Comparison of ENCODE assay signal across 1 cellular context in the genomic region with DNA sequence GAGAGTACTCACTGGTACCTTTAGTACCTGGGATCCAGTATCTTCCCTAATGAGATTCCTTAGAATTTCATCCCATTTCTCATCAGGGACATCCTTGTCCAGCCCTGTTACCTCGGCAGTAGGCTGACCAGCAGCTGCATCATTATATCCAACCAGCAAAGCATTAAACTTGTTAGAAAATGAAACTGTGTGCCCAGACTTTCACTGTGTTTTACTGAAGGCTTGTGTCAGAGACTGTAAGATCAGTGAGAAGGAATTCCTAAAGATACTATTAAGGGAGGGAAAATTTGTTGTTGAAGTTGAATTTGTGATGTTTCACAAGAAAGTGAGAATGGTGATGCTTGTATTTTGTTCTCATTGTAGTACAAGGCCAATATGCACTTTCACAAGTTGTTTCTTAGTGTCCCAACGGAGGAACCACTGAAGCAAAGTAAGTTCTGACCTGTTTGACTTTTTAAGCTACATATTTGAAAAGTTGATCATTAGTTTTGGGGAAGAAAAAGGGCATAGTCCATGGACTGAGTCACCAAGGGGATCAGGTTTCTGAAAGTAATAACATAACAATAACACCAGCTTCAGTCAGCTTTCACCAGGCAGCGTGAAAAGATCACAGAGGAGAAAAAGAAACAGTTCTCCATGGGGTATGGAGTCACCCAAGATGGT.
TF ChIP-seq lines count a peak whose summit lies in the region.

No MANE protein-coding gene starts in this region.

TF ChIP-seq in HepG2, 621 proteins besides CTCF, POLR2A, EP300 and RAD21 (continued from another document and continues in another):
- TF ChIP-seq, protein P1, sequence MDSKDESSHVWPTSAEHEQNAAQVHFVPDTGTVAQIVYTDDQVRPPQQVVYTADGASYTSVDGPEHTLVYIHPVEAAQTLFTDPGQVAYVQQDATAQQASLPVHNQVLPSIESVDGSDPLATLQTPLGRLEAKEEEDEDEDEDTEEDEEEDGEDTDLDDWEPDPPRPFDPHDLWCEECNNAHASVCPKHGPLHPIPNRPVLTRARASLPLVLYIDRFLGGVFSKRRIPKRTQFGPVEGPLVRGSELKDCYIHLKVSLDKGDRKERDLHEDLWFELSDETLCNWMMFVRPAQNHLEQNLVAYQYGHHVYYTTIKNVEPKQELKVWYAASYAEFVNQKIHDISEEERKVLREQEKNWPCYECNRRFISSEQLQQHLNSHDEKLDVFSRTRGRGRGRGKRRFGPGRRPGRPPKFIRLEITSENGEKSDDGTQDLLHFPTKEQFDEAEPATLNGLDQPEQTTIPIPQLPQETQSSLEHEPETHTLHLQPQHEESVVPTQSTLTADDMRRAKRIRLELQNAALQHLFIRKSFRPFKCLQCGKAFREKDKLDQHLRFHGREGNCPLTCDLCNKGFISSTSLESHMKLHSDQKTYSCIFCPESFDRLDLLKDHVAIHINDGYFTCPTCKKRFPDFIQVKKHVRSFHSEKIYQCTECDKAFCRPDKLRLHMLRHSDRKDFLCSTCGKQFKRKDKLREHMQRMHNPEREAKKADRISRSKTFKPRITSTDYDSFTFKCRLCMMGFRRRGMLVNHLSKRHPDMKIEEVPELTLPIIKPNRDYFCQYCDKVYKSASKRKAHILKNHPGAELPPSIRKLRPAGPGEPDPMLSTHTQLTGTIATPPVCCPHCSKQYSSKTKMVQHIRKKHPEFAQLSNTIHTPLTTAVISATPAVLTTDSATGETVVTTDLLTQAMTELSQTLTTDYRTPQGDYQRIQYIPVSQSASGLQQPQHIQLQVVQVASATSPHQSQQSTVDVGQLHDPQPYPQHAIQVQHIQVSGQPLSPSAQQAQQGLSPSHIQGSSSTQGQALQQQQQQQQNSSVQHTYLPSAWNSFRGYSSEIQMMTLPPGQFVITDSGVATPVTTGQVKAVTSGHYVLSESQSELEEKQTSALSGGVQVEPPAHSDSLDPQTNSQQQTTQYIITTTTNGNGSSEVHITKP (CRISPR knock-in tag; IDR thresholded peaks at IDR 0.05; ENCODE audit: low read depth): no peak
- TF ChIP-seq, protein P2, sequence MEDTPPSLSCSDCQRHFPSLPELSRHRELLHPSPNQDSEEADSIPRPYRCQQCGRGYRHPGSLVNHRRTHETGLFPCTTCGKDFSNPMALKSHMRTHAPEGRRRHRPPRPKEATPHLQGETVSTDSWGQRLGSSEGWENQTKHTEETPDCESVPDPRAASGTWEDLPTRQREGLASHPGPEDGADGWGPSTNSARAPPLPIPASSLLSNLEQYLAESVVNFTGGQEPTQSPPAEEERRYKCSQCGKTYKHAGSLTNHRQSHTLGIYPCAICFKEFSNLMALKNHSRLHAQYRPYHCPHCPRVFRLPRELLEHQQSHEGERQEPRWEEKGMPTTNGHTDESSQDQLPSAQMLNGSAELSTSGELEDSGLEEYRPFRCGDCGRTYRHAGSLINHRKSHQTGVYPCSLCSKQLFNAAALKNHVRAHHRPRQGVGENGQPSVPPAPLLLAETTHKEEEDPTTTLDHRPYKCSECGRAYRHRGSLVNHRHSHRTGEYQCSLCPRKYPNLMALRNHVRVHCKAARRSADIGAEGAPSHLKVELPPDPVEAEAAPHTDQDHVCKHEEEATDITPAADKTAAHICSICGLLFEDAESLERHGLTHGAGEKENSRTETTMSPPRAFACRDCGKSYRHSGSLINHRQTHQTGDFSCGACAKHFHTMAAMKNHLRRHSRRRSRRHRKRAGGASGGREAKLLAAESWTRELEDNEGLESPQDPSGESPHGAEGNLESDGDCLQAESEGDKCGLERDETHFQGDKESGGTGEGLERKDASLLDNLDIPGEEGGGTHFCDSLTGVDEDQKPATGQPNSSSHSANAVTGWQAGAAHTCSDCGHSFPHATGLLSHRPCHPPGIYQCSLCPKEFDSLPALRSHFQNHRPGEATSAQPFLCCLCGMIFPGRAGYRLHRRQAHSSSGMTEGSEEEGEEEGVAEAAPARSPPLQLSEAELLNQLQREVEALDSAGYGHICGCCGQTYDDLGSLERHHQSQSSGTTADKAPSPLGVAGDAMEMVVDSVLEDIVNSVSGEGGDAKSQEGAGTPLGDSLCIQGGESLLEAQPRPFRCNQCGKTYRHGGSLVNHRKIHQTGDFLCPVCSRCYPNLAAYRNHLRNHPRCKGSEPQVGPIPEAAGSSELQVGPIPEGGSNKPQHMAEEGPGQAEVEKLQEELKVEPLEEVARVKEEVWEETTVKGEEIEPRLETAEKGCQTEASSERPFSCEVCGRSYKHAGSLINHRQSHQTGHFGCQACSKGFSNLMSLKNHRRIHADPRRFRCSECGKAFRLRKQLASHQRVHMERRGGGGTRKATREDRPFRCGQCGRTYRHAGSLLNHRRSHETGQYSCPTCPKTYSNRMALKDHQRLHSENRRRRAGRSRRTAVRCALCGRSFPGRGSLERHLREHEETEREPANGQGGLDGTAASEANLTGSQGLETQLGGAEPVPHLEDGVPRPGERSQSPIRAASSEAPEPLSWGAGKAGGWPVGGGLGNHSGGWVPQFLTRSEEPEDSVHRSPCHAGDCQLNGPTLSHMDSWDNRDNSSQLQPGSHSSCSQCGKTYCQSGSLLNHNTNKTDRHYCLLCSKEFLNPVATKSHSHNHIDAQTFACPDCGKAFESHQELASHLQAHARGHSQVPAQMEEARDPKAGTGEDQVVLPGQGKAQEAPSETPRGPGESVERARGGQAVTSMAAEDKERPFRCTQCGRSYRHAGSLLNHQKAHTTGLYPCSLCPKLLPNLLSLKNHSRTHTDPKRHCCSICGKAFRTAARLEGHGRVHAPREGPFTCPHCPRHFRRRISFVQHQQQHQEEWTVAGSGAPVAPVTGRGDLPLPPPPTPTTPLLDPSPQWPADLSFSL (CRISPR knock-in tag; IDR thresholded peaks at IDR 0.05): no peak
- TF ChIP-seq, protein P3, sequence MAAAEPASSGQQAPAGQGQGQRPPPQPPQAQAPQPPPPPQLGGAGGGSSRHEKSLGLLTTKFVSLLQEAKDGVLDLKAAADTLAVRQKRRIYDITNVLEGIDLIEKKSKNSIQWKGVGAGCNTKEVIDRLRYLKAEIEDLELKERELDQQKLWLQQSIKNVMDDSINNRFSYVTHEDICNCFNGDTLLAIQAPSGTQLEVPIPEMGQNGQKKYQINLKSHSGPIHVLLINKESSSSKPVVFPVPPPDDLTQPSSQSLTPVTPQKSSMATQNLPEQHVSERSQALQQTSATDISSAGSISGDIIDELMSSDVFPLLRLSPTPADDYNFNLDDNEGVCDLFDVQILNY (CRISPR knock-in tag; conservative IDR thresholded peaks at IDR 0.05): no peak
- TF ChIP-seq SATB2 (CRISPR knock-in tag; IDR thresholded peaks at IDR 0.05) (0 out of 2 replicates have a peak, but pooled peaks have one; percentile 57), ZBTB7B (CRISPR knock-in tag; IDR thresholded peaks at IDR 0.05) (no peak), NAIF1 (CRISPR knock-in tag; IDR thresholded peaks at IDR 0.05; ENCODE audit: borderline replicate concordance) (no peak), HOXA7 (CRISPR knock-in tag; IDR thresholded peaks at IDR 0.05) (no peak), BRD4 (CRISPR knock-in tag; IDR thresholded peaks at IDR 0.05) (no peak), RBAK (CRISPR knock-in tag; IDR thresholded peaks at IDR 0.05) (no peak), ZNF205 (CRISPR knock-in tag; IDR thresholded peaks at IDR 0.05) (no peak), ZBTB7A (CRISPR knock-in tag; IDR thresholded peaks at IDR 0.05) (no peak), ZNF224 (CRISPR knock-in tag; IDR thresholded peaks at IDR 0.05) (no peak), ARNTL (CRISPR knock-in tag; IDR thresholded peaks at IDR 0.05) (no peak), ZNF709 (CRISPR knock-in tag; IDR thresholded peaks at IDR 0.05) (no peak), ZNF232 (CRISPR knock-in tag; IDR thresholded peaks at IDR 0.05; ENCODE audit: borderline replicate concordance) (no peak), ZNF777 (CRISPR knock-in tag; IDR thresholded peaks at IDR 0.05) (no peak), RXRB (CRISPR knock-in tag; IDR thresholded peaks at IDR 0.05; ENCODE audit: borderline replicate concordance) (0 out of 2 replicates have a peak, but pooled peaks have one; percentile 45), HNRNPUL1 (IDR thresholded peaks at IDR 0.05; ENCODE audit: low read depth, low read length) (no peak), MED1 (CRISPR knock-in tag; IDR thresholded peaks at IDR 0.05) (no peak), ZFP36L2 (CRISPR knock-in tag; IDR thresholded peaks at IDR 0.05) (no peak), YY1 (IDR thresholded peaks at IDR 0.05; ENCODE audit: insufficient read depth, insufficient replicate concordance, low read depth, low read length) (no peak), CBX5 (CRISPR knock-in tag; IDR thresholded peaks at IDR 0.05; ENCODE audit: borderline replicate concordance) (no peak), ZIK1 (CRISPR knock-in tag; IDR thresholded peaks at IDR 0.05; ENCODE audit: borderline replicate concordance, low read depth) (no peak), ZNF292 (CRISPR knock-in tag; IDR thresholded peaks at IDR 0.05; ENCODE audit: borderline replicate concordance, low read depth) (no peak)
- TF ChIP-seq, protein P4, sequence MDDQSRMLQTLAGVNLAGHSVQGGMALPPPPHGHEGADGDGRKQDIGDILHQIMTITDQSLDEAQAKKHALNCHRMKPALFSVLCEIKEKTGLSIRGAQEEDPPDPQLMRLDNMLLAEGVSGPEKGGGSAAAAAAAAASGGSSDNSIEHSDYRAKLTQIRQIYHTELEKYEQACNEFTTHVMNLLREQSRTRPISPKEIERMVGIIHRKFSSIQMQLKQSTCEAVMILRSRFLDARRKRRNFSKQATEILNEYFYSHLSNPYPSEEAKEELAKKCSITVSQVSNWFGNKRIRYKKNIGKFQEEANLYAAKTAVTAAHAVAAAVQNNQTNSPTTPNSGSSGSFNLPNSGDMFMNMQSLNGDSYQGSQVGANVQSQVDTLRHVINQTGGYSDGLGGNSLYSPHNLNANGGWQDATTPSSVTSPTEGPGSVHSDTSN (CRISPR knock-in tag; IDR thresholded peaks at IDR 0.05; ENCODE audit: borderline replicate concordance): no peak
- TF ChIP-seq, protein P5, sequence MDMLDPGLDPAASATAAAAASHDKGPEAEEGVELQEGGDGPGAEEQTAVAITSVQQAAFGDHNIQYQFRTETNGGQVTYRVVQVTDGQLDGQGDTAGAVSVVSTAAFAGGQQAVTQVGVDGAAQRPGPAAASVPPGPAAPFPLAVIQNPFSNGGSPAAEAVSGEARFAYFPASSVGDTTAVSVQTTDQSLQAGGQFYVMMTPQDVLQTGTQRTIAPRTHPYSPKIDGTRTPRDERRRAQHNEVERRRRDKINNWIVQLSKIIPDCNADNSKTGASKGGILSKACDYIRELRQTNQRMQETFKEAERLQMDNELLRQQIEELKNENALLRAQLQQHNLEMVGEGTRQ (IDR thresholded peaks at IDR 0.05; ENCODE audit: low read depth, low read length): no peak
- TF ChIP-seq, protein P5 (CRISPR knock-in tag; IDR thresholded peaks at IDR 0.05; ENCODE audit: borderline replicate concordance): no peak
- TF ChIP-seq, protein P6, sequence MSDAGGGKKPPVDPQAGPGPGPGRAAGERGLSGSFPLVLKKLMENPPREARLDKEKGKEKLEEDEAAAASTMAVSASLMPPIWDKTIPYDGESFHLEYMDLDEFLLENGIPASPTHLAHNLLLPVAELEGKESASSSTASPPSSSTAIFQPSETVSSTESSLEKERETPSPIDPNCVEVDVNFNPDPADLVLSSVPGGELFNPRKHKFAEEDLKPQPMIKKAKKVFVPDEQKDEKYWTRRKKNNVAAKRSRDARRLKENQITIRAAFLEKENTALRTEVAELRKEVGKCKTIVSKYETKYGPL (CRISPR knock-in tag; IDR thresholded peaks at IDR 0.05): no peak
- TF ChIP-seq, protein P7, sequence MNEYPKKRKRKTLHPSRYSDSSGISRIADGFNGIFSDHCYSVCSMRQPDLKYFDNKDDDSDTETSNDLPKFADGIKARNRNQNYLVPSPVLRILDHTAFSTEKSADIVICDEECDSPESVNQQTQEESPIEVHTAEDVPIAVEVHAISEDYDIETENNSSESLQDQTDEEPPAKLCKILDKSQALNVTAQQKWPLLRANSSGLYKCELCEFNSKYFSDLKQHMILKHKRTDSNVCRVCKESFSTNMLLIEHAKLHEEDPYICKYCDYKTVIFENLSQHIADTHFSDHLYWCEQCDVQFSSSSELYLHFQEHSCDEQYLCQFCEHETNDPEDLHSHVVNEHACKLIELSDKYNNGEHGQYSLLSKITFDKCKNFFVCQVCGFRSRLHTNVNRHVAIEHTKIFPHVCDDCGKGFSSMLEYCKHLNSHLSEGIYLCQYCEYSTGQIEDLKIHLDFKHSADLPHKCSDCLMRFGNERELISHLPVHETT (CRISPR knock-in tag; conservative IDR thresholded peaks at IDR 0.05): no peak
- TF ChIP-seq, protein P8, sequence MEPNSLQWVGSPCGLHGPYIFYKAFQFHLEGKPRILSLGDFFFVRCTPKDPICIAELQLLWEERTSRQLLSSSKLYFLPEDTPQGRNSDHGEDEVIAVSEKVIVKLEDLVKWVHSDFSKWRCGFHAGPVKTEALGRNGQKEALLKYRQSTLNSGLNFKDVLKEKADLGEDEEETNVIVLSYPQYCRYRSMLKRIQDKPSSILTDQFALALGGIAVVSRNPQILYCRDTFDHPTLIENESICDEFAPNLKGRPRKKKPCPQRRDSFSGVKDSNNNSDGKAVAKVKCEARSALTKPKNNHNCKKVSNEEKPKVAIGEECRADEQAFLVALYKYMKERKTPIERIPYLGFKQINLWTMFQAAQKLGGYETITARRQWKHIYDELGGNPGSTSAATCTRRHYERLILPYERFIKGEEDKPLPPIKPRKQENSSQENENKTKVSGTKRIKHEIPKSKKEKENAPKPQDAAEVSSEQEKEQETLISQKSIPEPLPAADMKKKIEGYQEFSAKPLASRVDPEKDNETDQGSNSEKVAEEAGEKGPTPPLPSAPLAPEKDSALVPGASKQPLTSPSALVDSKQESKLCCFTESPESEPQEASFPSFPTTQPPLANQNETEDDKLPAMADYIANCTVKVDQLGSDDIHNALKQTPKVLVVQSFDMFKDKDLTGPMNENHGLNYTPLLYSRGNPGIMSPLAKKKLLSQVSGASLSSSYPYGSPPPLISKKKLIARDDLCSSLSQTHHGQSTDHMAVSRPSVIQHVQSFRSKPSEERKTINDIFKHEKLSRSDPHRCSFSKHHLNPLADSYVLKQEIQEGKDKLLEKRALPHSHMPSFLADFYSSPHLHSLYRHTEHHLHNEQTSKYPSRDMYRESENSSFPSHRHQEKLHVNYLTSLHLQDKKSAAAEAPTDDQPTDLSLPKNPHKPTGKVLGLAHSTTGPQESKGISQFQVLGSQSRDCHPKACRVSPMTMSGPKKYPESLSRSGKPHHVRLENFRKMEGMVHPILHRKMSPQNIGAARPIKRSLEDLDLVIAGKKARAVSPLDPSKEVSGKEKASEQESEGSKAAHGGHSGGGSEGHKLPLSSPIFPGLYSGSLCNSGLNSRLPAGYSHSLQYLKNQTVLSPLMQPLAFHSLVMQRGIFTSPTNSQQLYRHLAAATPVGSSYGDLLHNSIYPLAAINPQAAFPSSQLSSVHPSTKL (CRISPR knock-in tag; IDR thresholded peaks at IDR 0.05): peak; percentile 69
- TF ChIP-seq, protein P9, sequence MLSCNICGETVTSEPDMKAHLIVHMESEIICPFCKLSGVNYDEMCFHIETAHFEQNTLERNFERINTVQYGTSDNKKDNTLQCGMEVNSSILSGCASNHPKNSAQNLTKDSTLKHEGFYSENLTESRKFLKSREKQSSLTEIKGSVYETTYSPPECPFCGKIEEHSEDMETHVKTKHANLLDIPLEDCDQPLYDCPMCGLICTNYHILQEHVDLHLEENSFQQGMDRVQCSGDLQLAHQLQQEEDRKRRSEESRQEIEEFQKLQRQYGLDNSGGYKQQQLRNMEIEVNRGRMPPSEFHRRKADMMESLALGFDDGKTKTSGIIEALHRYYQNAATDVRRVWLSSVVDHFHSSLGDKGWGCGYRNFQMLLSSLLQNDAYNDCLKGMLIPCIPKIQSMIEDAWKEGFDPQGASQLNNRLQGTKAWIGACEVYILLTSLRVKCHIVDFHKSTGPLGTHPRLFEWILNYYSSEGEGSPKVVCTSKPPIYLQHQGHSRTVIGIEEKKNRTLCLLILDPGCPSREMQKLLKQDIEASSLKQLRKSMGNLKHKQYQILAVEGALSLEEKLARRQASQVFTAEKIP (CRISPR knock-in tag; IDR thresholded peaks at IDR 0.05; ENCODE audit: borderline replicate concordance): no peak
